Comparison of ENCODE assay signal across 10 cellular contexts in the genomic region with DNA sequence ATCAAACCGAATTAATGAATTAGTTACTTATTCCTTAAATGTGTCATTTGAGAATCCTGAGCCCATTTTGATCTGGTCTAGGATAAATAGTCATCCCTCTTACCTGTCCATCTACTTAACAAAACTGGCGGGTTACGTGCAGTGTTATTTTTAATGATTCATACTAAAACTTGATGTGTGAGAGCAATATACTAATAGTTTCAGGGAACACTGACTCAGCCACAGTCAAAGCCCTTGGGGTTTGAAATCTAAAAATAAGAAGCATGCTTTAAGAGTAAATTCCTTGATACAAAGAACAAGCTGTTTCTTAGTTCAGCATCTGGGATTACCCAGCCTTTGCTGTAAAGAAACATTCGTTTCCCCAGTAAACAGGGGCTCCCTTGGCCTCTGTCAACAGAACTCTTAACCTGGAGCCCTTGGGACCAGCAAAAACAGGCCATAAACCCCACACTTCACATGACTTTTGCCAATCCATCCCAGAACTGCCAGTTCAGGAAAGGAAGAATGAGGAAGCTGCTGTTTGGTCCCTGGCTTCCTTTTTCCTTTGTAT.
DNase-seq lines count a peak whose midpoint lies in the region; ATAC-seq and TF ChIP-seq lines count a peak whose summit lies in the region.
"Had no signal": no experiment of that assay in that cellular context is flagged by ENCODE, and none has a peak within 500 bp of the region (broad histone marks: within the 10 kb centered on the region; RNA-seq: fewer than 3 reads in every experiment).

No MANE protein-coding gene starts in this region.

- ATAC-seq in GM21619 (IDR thresholded peaks at IDR 0.05; ENCODE audit: unreplicated experiment) (peak; percentile 63), RWPE2 (ENCODE audit: low read depth) (peak; percentile 92), left ventricle myocardium superior (peak; percentile 88), GM19452 (IDR thresholded peaks at IDR 0.05; ENCODE audit: unreplicated experiment) (no peak)

- no peaks in the 10 kb centered on the region for H3K9me3 ChIP-seq in RWPE2 (ENCODE audit: severe bottlenecking)
- H3K9me3 ChIP-seq: Caco-2 had no signal

- TF ChIP-seq CTCF in RWPE2 (IDR thresholded peaks at IDR 0.05; ENCODE audit: poor library complexity, severe bottlenecking), result no peak

- H3K36me3 ChIP-seq in RWPE2 (ENCODE audit: low read depth), result no peaks in the 10 kb centered on the region

- H3K27me3 ChIP-seq in RWPE2 (ENCODE audit: insufficient read depth, poor library complexity, severe bottlenecking), result no peaks in the 10 kb centered on the region

- peaks cover 24% of the 10 kb centered on the region for H3K4me1 ChIP-seq in RWPE2 (ENCODE audit: insufficient read depth, poor library complexity, severe bottlenecking)
- H3K4me1 ChIP-seq: Caco-2 had no signal

- H3K4me3 ChIP-seq in RWPE2 (ENCODE audit: severe bottlenecking), result no peak overlapping the region

- peak overlapping the region; percentile 85 for H3K27ac ChIP-seq in RWPE2 (ENCODE audit: poor library complexity, severe bottlenecking)

- DNase-seq in AG20443 (ENCODE audit: low spot score) (peak; percentile 61), RWPE2 (ENCODE audit: low spot score) (no peak), left ventricle myocardium superior (no peak), DMS79 (lab: John Stamatoyannopoulos, UW) (no peak), superior temporal gyrus (ENCODE audit: extremely low spot score) (no peak)
- DNase-seq in activated T-cell treated with anti-CD3 and anti-CD28 coated beads, Interleukin-2, amount 50 U/mL, for 48 hours, result no peak
- DNase-seq: Caco-2, KBM-7 had no signal

- intact Hi-C loops in left ventricle myocardium superior (cut with micrococcal nuclease), result no loop called here
